Comparison of ENCODE assay signal across 19 cellular contexts in genomic region chr17:60361889-60362288, GRCh38. TPM values are rescaled to one million over a fixed set of nuclear protein-coding genes. Genes with fewer than 3 reads are reported as not detected.
DNase-seq lines count a peak whose midpoint lies in the region; ATAC-seq and TF ChIP-seq lines count a peak whose summit lies in the region.
"Had no signal": no experiment of that assay in that cellular context is flagged by ENCODE, and none has a peak within 500 bp of the region (broad histone marks: within the 10 kb centered on the region; RNA-seq: fewer than 3 reads in every experiment).

No MANE protein-coding gene starts in this region.

- H3K79me2 ChIP-seq in mammary epithelial cell (ENCODE audit: insufficient read depth, low read length) = peaks cover 77% of the 10 kb centered on the region

- H3K27ac ChIP-seq in IMR-90 (ENCODE audit: insufficient read depth, low read length) (peak overlapping the region; percentile 83; the same call in 1 of the 2 replicates), mammary epithelial cell (ENCODE audit: insufficient read depth, low read depth, low read length) (no peak overlapping the region)
- H3K27ac ChIP-seq: HL-60, SK-N-MC had no signal

- dilution Hi-C loops in IMR-90 (cut with HindIII; ENCODE audit: low sequenced_read_pairs, unreplicated experiment) (no loop called here), mammary epithelial cell (cut with HindIII; ENCODE audit: low sequenced_read_pairs) (no loop called here)

- peaks cover 11 to 69% of the 10 kb centered on the region in 2 experiments for H3K79me1 ChIP-seq in IMR-90 (ENCODE audit: low read depth in 1 of 2, low read length in 2 of 2)

- TF ChIP-seq POLR2A in IMR-90 (IDR thresholded peaks at IDR 0.05; ENCODE audit: low read depth, low read length) = no peak

- H2AFZ ChIP-seq in IMR-90 (replicated peaks; ENCODE audit: low read length, poor library complexity) (no peak overlapping the region), mammary epithelial cell (ENCODE audit: low read depth, low read length) (no peak overlapping the region)

- peak overlapping the region; percentile 55 for H3K27ac Mint-ChIP-seq in nephron progenitor cell

- peaks cover 2% of the 10 kb centered on the region; the same call in 1 of the 2 replicates for H3K9me1 ChIP-seq in IMR-90 (ENCODE audit: insufficient read depth, low read length)

- H3K27me3 Mint-ChIP-seq in nephron progenitor cell (ENCODE audit: low read depth, poor library complexity) = no peaks in the 10 kb centered on the region

- peak; percentile 56 for ATAC-seq in IMR-90 (ENCODE audit: low read depth)

- H3K23ac ChIP-seq in IMR-90 (ENCODE audit: low read depth, low read length) = no peak overlapping the region; the same call in 1 of the 2 replicates

- TF ChIP-seq CTCF in IMR-90 (conservative IDR thresholded peaks at IDR 0.05; ENCODE audit: low read depth, low read length) (no peak), nephron progenitor cell (IDR thresholded peaks at IDR 0.05) (no peak), mammary epithelial cell (conservative IDR thresholded peaks at IDR 0.05 in 1 of 2, IDR thresholded peaks at IDR 0.05 in 1 of 2; ENCODE audit: extremely low read depth in 1 of 2, insufficient read depth in 1 of 2, low read depth in 1 of 2, low read length in 2 of 2) (no peak)

- DNase-seq in DMS 273 (lab: John Stamatoyannopoulos, UW; ENCODE audit: unreplicated experiment) (peak; percentile 95), IMR-90 (no peak), OCI-M1 (lab: John Stamatoyannopoulos, UW) (peak; percentile 82), nephron progenitor cell (no peak), NCI-H510A (lab: John Stamatoyannopoulos, UW) (no peak), mammary epithelial cell (no peak)
- no peak for DNase-seq in activated naive CD4-positive, alpha-beta T cell treated with Interleukin-2 at 50 U/mL for 16 hours
- DNase-seq: AML-193, Caco-2, DMS53, H7, KBM-7, NCI-H1417 treated with DMSO at 0.1 percent for 48 hours, NCI-H2081, NCI-H446, NCI-H82, Right ventricle myocardium superior had no signal

- H3K14ac ChIP-seq in IMR-90 (replicated peaks; ENCODE audit: low read depth, low read length) = peak overlapping the region; percentile 34

- POLR2A ChIA-PET in IMR-90 (lab: Charles Lee; ENCODE audit: unreplicated experiment) = no interaction called here

- no peaks in the 10 kb centered on the region for H3K36me3 ChIP-seq in IMR-90 (ENCODE audit: control insufficient read depth, insufficient read depth, low read length)
- no peaks in the 10 kb centered on the region for H3K36me3 ChIP-seq in mammary epithelial cell (ENCODE audit: insufficient read depth, low read length)

- no peak overlapping the region for H3K4me3 ChIP-seq in IMR-90 (ENCODE audit: insufficient read depth, low read depth, low read length)
- no peak overlapping the region for H3K4me3 ChIP-seq in mammary epithelial cell (replicated peaks in 1 of 3; ENCODE audit: insufficient read depth in 1 of 3, low read depth in 2 of 3, low read length in 3 of 3)
- H3K4me3 ChIP-seq: SK-N-MC had no signal

- H2BK20ac ChIP-seq in IMR-90 (ENCODE audit: low read depth, low read length) = peak overlapping the region; percentile 70; the same call in 1 of the 2 replicates

- peak overlapping the region; percentile 55 for H4K91ac ChIP-seq in IMR-90 (ENCODE audit: insufficient read depth, low read depth, low read length)

- peak overlapping the region; percentile 14 for H3K4ac ChIP-seq in IMR-90 (ENCODE audit: low read depth, low read length)

- H3K9ac ChIP-seq in IMR-90 (ENCODE audit: low read depth, low read length) (0 out of 2 replicates have a peak overlapping the region, but pooled peaks have one; percentile 5), mammary epithelial cell (ENCODE audit: insufficient read depth, low read length) (no peak overlapping the region)

- peak overlapping the region; percentile 6 for H3K18ac ChIP-seq in IMR-90 (ENCODE audit: low read depth, low read length)

- no peaks in the 10 kb centered on the region for H3K9me3 ChIP-seq in IMR-90 (ENCODE audit: control insufficient read depth, insufficient read depth, low read length)
- H3K9me3 ChIP-seq in mammary epithelial cell (replicated peaks; ENCODE audit: insufficient read depth, low read length) = no peaks in the 10 kb centered on the region
- H3K9me3 ChIP-seq: Caco-2 had no signal

- H3K27me3 ChIP-seq in IMR-90 (ENCODE audit: control insufficient read depth, insufficient read depth, low read length) (no peaks in the 10 kb centered on the region), mammary epithelial cell (ENCODE audit: insufficient read depth, low read length) (no peaks in the 10 kb centered on the region)

- peaks cover 31% of the 10 kb centered on the region for H4K20me1 ChIP-seq in IMR-90 (ENCODE audit: insufficient read depth, low read length)
- no peaks in the 10 kb centered on the region for H4K20me1 ChIP-seq in mammary epithelial cell (ENCODE audit: insufficient read depth, low read length)

- WGBS in IMR-90 (ENCODE audit: extremely low coverage in 2 of 2, insufficient read length in 1 of 2), 2 experiments = no CpG with 5 or more reads among the region's 2 CpGs
- 100% methylated on average over 2 of the region's 2 CpGs for WGBS in mammary epithelial cell (ENCODE audit: low coverage, missing lambda C conversion rate)

- intact Hi-C loops in IMR-90 (cut with micrococcal nuclease) = no loop called here
- intact Hi-C loops in mammary epithelial cell (cut with micrococcal nuclease) = no loop called here

- H3K4me1 Mint-ChIP-seq in nephron progenitor cell = no peaks in the 10 kb centered on the region

- BruUV-seq in IMR-90 (replicated peaks; lab: Mats Ljungman, UMichigan) (no TSS peak), mammary epithelial cell (replicated peaks; lab: Mats Ljungman, UMichigan) (no TSS peak)

- in situ Hi-C loops in IMR-90 (cut with MboI; ENCODE audit: low sequenced_read_pairs) (no loop called here), mammary epithelial cell (cut with MboI; ENCODE audit: low sequenced_read_pairs in 2 of 2) (no loop called here)

- H3K4me2 ChIP-seq in IMR-90 (ENCODE audit: low read depth, low read length) (peak overlapping the region; percentile 18), mammary epithelial cell (ENCODE audit: insufficient read depth, low read depth, low read length) (no peak overlapping the region)

- peak overlapping the region; percentile 10 for H2BK120ac ChIP-seq in IMR-90 (ENCODE audit: low read depth, low read length)

- TF ChIP-seq RAD21 in IMR-90 (IDR thresholded peaks at IDR 0.05; ENCODE audit: low read length) = no peak

- peak overlapping the region; percentile 2 to 29; a peak in 1 of 4 replicates for H4K8ac ChIP-seq in IMR-90 (ENCODE audit: low read depth in 2 of 2, low read length in 2 of 2)

- peak overlapping the region; percentile 95 for H2BK5ac ChIP-seq in IMR-90 (ENCODE audit: low read depth, low read length, poor library complexity, severe bottlenecking)

- no peak overlapping the region; the same call in 1 of the 2 replicates for H3K56ac ChIP-seq in IMR-90 (ENCODE audit: extremely low read depth, insufficient read depth, low read length)

- H2AK5ac ChIP-seq in IMR-90 (ENCODE audit: low read depth, low read length) = no peak overlapping the region

- no peak overlapping the region for H2AK9ac ChIP-seq in IMR-90 (replicated peaks; ENCODE audit: low read depth, low read length, poor library complexity)

- CTCF ChIA-PET in IMR-90 (lab: Yijun Ruan, JAX) = interaction anchor here (0.9 kb wide), 1 partner anchor 22 kb away, joined by 3 read pairs; no protein-coding TSS in a partner anchor
- CTCF ChIA-PET in mammary epithelial cell (lab: Charles Lee; ENCODE audit: low non-redundant PET) = no interaction called here

- H3K4me3 Mint-ChIP-seq in nephron progenitor cell = no peak overlapping the region

- peaks cover 8% of the 10 kb centered on the region for H3K4me1 ChIP-seq in IMR-90 (ENCODE audit: control insufficient read depth, insufficient read depth, low read length)
- H3K4me1 ChIP-seq in mammary epithelial cell (ENCODE audit: insufficient read depth, low read length) = peaks cover 4% of the 10 kb centered on the region
- H3K4me1 ChIP-seq: Caco-2 had no signal

- H3K36me3 Mint-ChIP-seq in nephron progenitor cell (ENCODE audit: low read depth) = peaks cover 6% of the 10 kb centered on the region

- 0 out of 3 replicates have a peak overlapping the region, but pooled peaks have one; percentile 36 for H2BK15ac ChIP-seq in IMR-90 (ENCODE audit: low read depth, low read length)

- no peaks in the 10 kb centered on the region for H3K9me3 Mint-ChIP-seq in nephron progenitor cell

- 0 out of 2 replicates have a peak overlapping the region, but pooled peaks have one; percentile 17 for H4K5ac ChIP-seq in IMR-90 (ENCODE audit: low read depth, low read length)

TF ChIP-seq in IMR-90, 13 proteins besides CTCF, POLR2A, EP300 and RAD21 (continues in another document):
- no peak for TF ChIP-seq MXI1 (IDR thresholded peaks at IDR 0.05; ENCODE audit: borderline replicate concordance, low read depth, low read length)
- TF ChIP-seq, protein P1, sequence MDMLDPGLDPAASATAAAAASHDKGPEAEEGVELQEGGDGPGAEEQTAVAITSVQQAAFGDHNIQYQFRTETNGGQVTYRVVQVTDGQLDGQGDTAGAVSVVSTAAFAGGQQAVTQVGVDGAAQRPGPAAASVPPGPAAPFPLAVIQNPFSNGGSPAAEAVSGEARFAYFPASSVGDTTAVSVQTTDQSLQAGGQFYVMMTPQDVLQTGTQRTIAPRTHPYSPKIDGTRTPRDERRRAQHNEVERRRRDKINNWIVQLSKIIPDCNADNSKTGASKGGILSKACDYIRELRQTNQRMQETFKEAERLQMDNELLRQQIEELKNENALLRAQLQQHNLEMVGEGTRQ (IDR thresholded peaks at IDR 0.05; ENCODE audit: low read depth, low read length) = no peak
- TF ChIP-seq SMC3 (IDR thresholded peaks at IDR 0.05; ENCODE audit: low read depth, low read length) = no peak
- no peak for TF ChIP-seq MAZ (IDR thresholded peaks at IDR 0.05; ENCODE audit: borderline replicate concordance, low read depth, low read length)
- TF ChIP-seq ELK1 (IDR thresholded peaks at IDR 0.05; ENCODE audit: borderline replicate concordance, low read depth, low read length) = no peak
- TF ChIP-seq CEBPB (IDR thresholded peaks at IDR 0.05; ENCODE audit: low read depth, low read length) = no peak

RNA-seq across cellular contexts. Expression of gene USP32, which starts 30.0 kb away (rescaled TPM):
- total RNA-seq in IMR-90 (2012; rRNA removed) = 46.8 and 48.6 TPM in 2 replicates
- polyA plus RNA-seq in IMR-90 (2012; rRNA removed) = 16.2 and 16.8 TPM in 2 replicates
- 3.5 and 6.9 TPM in 2 replicates for polyA plus RNA-seq in IMR-90 (2012; cell fraction: cytosol; rRNA removed)
- 4.3 and 25.1 TPM in 2 replicates for polyA plus RNA-seq in IMR-90 (2012; cell fraction: nucleus; rRNA removed; ENCODE audit: low replicate concordance)
- 10 to 100 TPM; 56.8 to 63.0 TPM for total RNA-seq in mammary epithelial cell
- polyA plus RNA-seq in mammary epithelial cell = 20.3 TPM
- polyA minus RNA-seq in mammary epithelial cell = 39.0 TPM

Comparison
In these comparisons a context has a peak if more than half of its experiments do, and no peak if none do; other contexts are left out.
1. DNase-seq: peak in DMS 273 (single experiment) and OCI-M1 (single experiment); none in IMR-90 (single experiment), nephron progenitor cell (single experiment), NCI-H510A (single experiment), activated naive CD4-positive, alpha-beta T cell treated with Interleukin-2 at 50 U/mL for 16 hours (single experiment) and mammary epithelial cell (single experiment).